Comparison of ENCODE assay signal across 19 cellular contexts in genomic region chr2:9416267-9416961, GRCh38. TPM values are rescaled to one million over a fixed set of nuclear protein-coding genes. Genes with fewer than 3 reads are reported as not detected.
A peak's percentile ranks its signal among the peaks of the same experiment; 100 is the strongest.
DNase-seq lines count a peak whose midpoint lies in the region; ATAC-seq and TF ChIP-seq lines count a peak whose summit lies in the region.
"Had no signal": no experiment of that assay in that cellular context is flagged by ENCODE, and none has a peak within 500 bp of the region (broad histone marks: within the 10 kb centered on the region; RNA-seq: fewer than 3 reads in every experiment).

No MANE protein-coding gene starts in this region.

- CTCF ChIA-PET in Caco-2 (lab: Charles Lee) (no interaction called here), PC-3 (lab: Charles Lee) (no interaction called here), mammary epithelial cell (lab: Charles Lee; ENCODE audit: low non-redundant PET) (no interaction called here)

- H3K27me3 Mint-ChIP-seq in Caco-2 (ENCODE audit: insufficient read depth, unreplicated experiment): no peaks in the 10 kb centered on the region
- peaks cover 0 to 2% (median 0%) of the 10 kb centered on the region in 3 donors for H3K27me3 Mint-ChIP-seq in CD14-positive monocyte (ENCODE audit: low read depth in 3 of 3)

- dilution Hi-C loops in mammary epithelial cell (cut with HindIII; ENCODE audit: low sequenced_read_pairs): no loop called here

- H3K9me2 ChIP-seq in PC-3 (replicated peaks; ENCODE audit: low read length): no peaks in the 10 kb centered on the region

- DNase-seq in Caco-2 (no peak), PC-3 (peak; percentile 24), mammary epithelial cell (peak; percentile 46), osteoblast (ENCODE audit: insufficient read length, low spot score, missing footprints) (peak; percentile 56), amniotic stem cell (lab: John Stamatoyannopoulos, UW) (no peak), CD14-positive monocyte (ENCODE audit: low spot score) (no peak)
- DNase-seq: AML-193; amygdala; central memory CD4-positive, alpha-beta T cell; glutamatergic neuron; KG1; left ventricle myocardium superior; MV-4-11; NCI-H1930; NK-92 treated with Interleukin-12 subunit alpha and Interleukin-12 subunit beta, amount 100 ng/mL, for 24 hours; right lobe of liver; stimulated activated naive CD4-positive, alpha-beta T cell treated with Interleukin-2 at 50 U/mL for 16 hours; upper lobe of left lung had no signal

- no TSS peak for BruUV-seq in Caco-2 (replicated peaks; lab: Mats Ljungman, UMichigan)
- no TSS peak for BruUV-seq in PC-3 (replicated peaks; lab: Mats Ljungman, UMichigan)
- BruUV-seq in mammary epithelial cell (replicated peaks; lab: Mats Ljungman, UMichigan): no TSS peak

- peak overlapping the region; percentile 16 for H3K27ac Mint-ChIP-seq in Caco-2 (ENCODE audit: unreplicated experiment)
- H3K27ac Mint-ChIP-seq in CD14-positive monocyte: peak overlapping the region in 3 of 7 donors; percentile 12 to 30 (median 20)

- WGBS in mammary epithelial cell (ENCODE audit: low coverage, missing lambda C conversion rate): 91% methylated on average over 8 of the region's 9 CpGs

- no peak overlapping the region for H3K4me3 Mint-ChIP-seq in Caco-2 (ENCODE audit: unreplicated experiment)
- no peak overlapping the region for H3K4me3 Mint-ChIP-seq in CD14-positive monocyte

- H3K4me1 ChIP-seq in Caco-2 (no peaks in the 10 kb centered on the region), PC-3 (ENCODE audit: insufficient read depth, low read length) (no peaks in the 10 kb centered on the region), mammary epithelial cell (ENCODE audit: insufficient read depth, low read length) (no peaks in the 10 kb centered on the region), osteoblast (ENCODE audit: insufficient read depth, low read length) (peaks cover 17% of the 10 kb centered on the region)
- H3K4me1 ChIP-seq: right lobe of liver had no signal

- H3K9me3 ChIP-seq in Caco-2 (no peaks in the 10 kb centered on the region), PC-3 (ENCODE audit: low read length) (no peaks in the 10 kb centered on the region), mammary epithelial cell (replicated peaks; ENCODE audit: insufficient read depth, low read length) (no peaks in the 10 kb centered on the region), osteoblast (ENCODE audit: low read depth, low read length) (no peaks in the 10 kb centered on the region)
- H3K9me3 ChIP-seq: right lobe of liver, upper lobe of left lung had no signal

- TF ChIP-seq CTCF in Caco-2 (IDR thresholded peaks at IDR 0.05; ENCODE audit: insufficient read depth in 1 of 2, low read depth in 1 of 2, low read length in 1 of 2, severe bottlenecking in 1 of 2, unreplicated experiment in 1 of 2): no peak
- TF ChIP-seq CTCF in PC-3 (conservative IDR thresholded peaks at IDR 0.05; ENCODE audit: low read depth, low read length): no peak
- no peak for TF ChIP-seq CTCF in mammary epithelial cell (conservative IDR thresholded peaks at IDR 0.05 in 1 of 2, IDR thresholded peaks at IDR 0.05 in 1 of 2; ENCODE audit: extremely low read depth in 1 of 2, insufficient read depth in 1 of 2, low read depth in 1 of 2, low read length in 2 of 2)
- TF ChIP-seq CTCF in osteoblast (IDR thresholded peaks at IDR 0.05; ENCODE audit: extremely low read depth, low read depth, low read length): no peak
- TF ChIP-seq CTCF in CD14-positive monocyte (IDR thresholded peaks at IDR 0.05): no peak

- H3K4me1 Mint-ChIP-seq in Caco-2 (ENCODE audit: low read depth, unreplicated experiment) (peaks cover 8% of the 10 kb centered on the region), CD14-positive monocyte (peaks cover 7% of the 10 kb centered on the region)

- no peak overlapping the region for H3K4me3 ChIP-seq in Caco-2 (ENCODE audit: low read depth, low read length)
- no peak overlapping the region for H3K4me3 ChIP-seq in PC-3 (ENCODE audit: low read length)
- H3K4me3 ChIP-seq in mammary epithelial cell (replicated peaks in 1 of 3; ENCODE audit: insufficient read depth in 1 of 3, low read depth in 2 of 3, low read length in 3 of 3): no peak overlapping the region
- H3K4me3 ChIP-seq in osteoblast (ENCODE audit: insufficient read depth, low read length): no peak overlapping the region
- H3K4me3 ChIP-seq: right lobe of liver, upper lobe of left lung had no signal

- in situ Hi-C loops in mammary epithelial cell (cut with MboI; ENCODE audit: low sequenced_read_pairs in 2 of 2): no loop called here

- ATAC-seq in PC-3 (no peak), HG03175 (IDR thresholded peaks at IDR 0.05; ENCODE audit: unreplicated experiment) (no peak)
- ATAC-seq: left ventricle myocardium superior, right lobe of liver had no signal

- H2AFZ ChIP-seq in PC-3 (ENCODE audit: low read length) (no peak overlapping the region), mammary epithelial cell (ENCODE audit: low read depth, low read length) (no peak overlapping the region), osteoblast (ENCODE audit: low read length) (no peak overlapping the region)

- no peaks in the 10 kb centered on the region for H3K27me3 ChIP-seq in Caco-2 (replicated peaks; ENCODE audit: control insufficient read depth, insufficient read depth, low read length)
- no peaks in the 10 kb centered on the region for H3K27me3 ChIP-seq in PC-3 (ENCODE audit: low read length)
- no peaks in the 10 kb centered on the region for H3K27me3 ChIP-seq in mammary epithelial cell (ENCODE audit: insufficient read depth, low read length)
- no peaks in the 10 kb centered on the region for H3K27me3 ChIP-seq in osteoblast (ENCODE audit: insufficient read depth, low read length)
- H3K27me3 ChIP-seq: right lobe of liver, upper lobe of left lung had no signal

- POLR2A ChIA-PET in Caco-2 (lab: Charles Lee): no interaction called here
- POLR2A ChIA-PET in PC-3 (lab: Charles Lee; ENCODE audit: unreplicated experiment): no interaction called here

- H4K20me1 ChIP-seq in PC-3 (ENCODE audit: low read length) (no peaks in the 10 kb centered on the region), mammary epithelial cell (ENCODE audit: insufficient read depth, low read length) (no peaks in the 10 kb centered on the region), osteoblast (ENCODE audit: insufficient read depth, low read length) (peaks cover 3% of the 10 kb centered on the region)

- no peaks in the 10 kb centered on the region for H3F3A ChIP-seq in PC-3 (ENCODE audit: low read length, unreplicated experiment)

- no peak overlapping the region for H3K4me2 ChIP-seq in PC-3 (ENCODE audit: low read length)
- H3K4me2 ChIP-seq in mammary epithelial cell (ENCODE audit: insufficient read depth, low read depth, low read length): no peak overlapping the region
- peak overlapping the region; percentile 48 for H3K4me2 ChIP-seq in osteoblast (ENCODE audit: insufficient read depth, low read length)

- peaks cover 64% of the 10 kb centered on the region for H3K79me2 ChIP-seq in PC-3 (ENCODE audit: low read length)
- peaks cover 78% of the 10 kb centered on the region for H3K79me2 ChIP-seq in mammary epithelial cell (ENCODE audit: insufficient read depth, low read length)
- peaks cover 86% of the 10 kb centered on the region for H3K79me2 ChIP-seq in osteoblast (ENCODE audit: insufficient read depth, low read length)

- H3K27ac ChIP-seq in PC-3 (ENCODE audit: low read length): no peak overlapping the region
- H3K27ac ChIP-seq in mammary epithelial cell (ENCODE audit: insufficient read depth, low read depth, low read length): no peak overlapping the region
- peak overlapping the region; percentile 77 for H3K27ac ChIP-seq in osteoblast (ENCODE audit: low read depth, low read length)
- H3K27ac ChIP-seq: right lobe of liver, upper lobe of left lung had no signal

- no peaks in the 10 kb centered on the region for H3K9me3 Mint-ChIP-seq in Caco-2 (ENCODE audit: unreplicated experiment)
- H3K9me3 Mint-ChIP-seq in CD14-positive monocyte: no peaks in the 10 kb centered on the region

- intact Hi-C loops in Caco-2 (cut with micrococcal nuclease; ENCODE audit: unreplicated experiment): no loop called here
- intact Hi-C loops in PC-3 (cut with micrococcal nuclease): no loop called here
- intact Hi-C loops in mammary epithelial cell (cut with micrococcal nuclease): no loop called here
- intact Hi-C loops in CD14-positive monocyte (cut with micrococcal nuclease): no loop called here

- H3K36me3 ChIP-seq in Caco-2 (ENCODE audit: control insufficient read depth, insufficient read depth, low read length): no peaks in the 10 kb centered on the region; the same call in 1 of the 2 replicates
- H3K36me3 ChIP-seq in PC-3 (ENCODE audit: low read depth, low read length): peaks cover 14% of the 10 kb centered on the region; the same call in 1 of the 2 replicates
- peaks cover 5% of the 10 kb centered on the region for H3K36me3 ChIP-seq in mammary epithelial cell (ENCODE audit: insufficient read depth, low read length)
- peaks cover 49% of the 10 kb centered on the region for H3K36me3 ChIP-seq in osteoblast (ENCODE audit: insufficient read depth, low read length)

- H3K36me3 Mint-ChIP-seq in Caco-2 (ENCODE audit: insufficient read depth, unreplicated experiment): peaks cover 34% of the 10 kb centered on the region
- H3K36me3 Mint-ChIP-seq in CD14-positive monocyte: peaks cover 46 to 57% of the 10 kb centered on the region in 2 donors

- H3K9ac ChIP-seq in PC-3 (ENCODE audit: low read length) (no peak overlapping the region), mammary epithelial cell (ENCODE audit: insufficient read depth, low read length) (no peak overlapping the region)

RNA-seq across cellular contexts. Expression of gene ITGB1BP1, which starts 6.9 kb away (rescaled TPM):
- total RNA-seq in Caco-2 (2022): 82.4 and 107 TPM in 2 replicates
- total RNA-seq in PC-3 (2014; rRNA removed): 77.6 and 78.5 TPM in 2 replicates
- 100 to 1,000 TPM in 1 of 2 donors, 10 to 100 TPM in 1; 20.3 to 155 TPM for total RNA-seq in mammary epithelial cell
- polyA plus RNA-seq in mammary epithelial cell: 58.1 TPM
- 37.6 TPM for polyA minus RNA-seq in mammary epithelial cell
- total RNA-seq in osteoblast: 30.8 and 32.4 TPM in 2 replicates
- polyA plus RNA-seq in CD14-positive monocyte: 100 to 1,000 TPM; 116 to 125 TPM

RNA-seq across cellular contexts. Expression of gene CPSF3, which starts 7.0 kb away (rescaled TPM):
- total RNA-seq in Caco-2 (2022): 80.6 and 95.0 TPM in 2 replicates
- 42.6 and 60.1 TPM in 2 replicates for total RNA-seq in PC-3 (2014; rRNA removed)
- total RNA-seq in mammary epithelial cell: 10 to 100 TPM; 38.8 to 40.7 TPM
- 31.9 TPM for polyA plus RNA-seq in mammary epithelial cell
- polyA minus RNA-seq in mammary epithelial cell: 51.6 TPM
- total RNA-seq in osteoblast: 34.5 and 38.4 TPM in 2 replicates
- polyA plus RNA-seq in CD14-positive monocyte: 10 to 100 TPM; 26.6 to 34.0 TPM

RNA-seq across cellular contexts. Expression of gene IAH1, which starts 57.9 kb away (rescaled TPM):
- 56.5 and 57.8 TPM in 2 replicates for total RNA-seq in Caco-2 (2022)
- 39.3 and 46.8 TPM in 2 replicates for total RNA-seq in PC-3 (2014; rRNA removed)
- 10 to 100 TPM; 26.3 to 53.1 TPM for total RNA-seq in mammary epithelial cell
- polyA plus RNA-seq in mammary epithelial cell: 57.0 TPM
- 63.5 TPM for polyA minus RNA-seq in mammary epithelial cell
- total RNA-seq in osteoblast: 52.1 and 56.6 TPM in 2 replicates
- 10 to 100 TPM; 84.0 to 98.2 TPM for polyA plus RNA-seq in CD14-positive monocyte

Comparison
In these comparisons a context has a peak if more than half of its experiments do, and no peak if none do; other contexts are left out.
1. DNase-seq: peak in PC-3 (single experiment), mammary epithelial cell (single experiment) and osteoblast (single experiment); none in Caco-2 (0 of 2), amniotic stem cell (single experiment) and CD14-positive monocyte (single experiment).